12 cellular contexts compared by ENCODE assay signal in the genomic region with DNA sequence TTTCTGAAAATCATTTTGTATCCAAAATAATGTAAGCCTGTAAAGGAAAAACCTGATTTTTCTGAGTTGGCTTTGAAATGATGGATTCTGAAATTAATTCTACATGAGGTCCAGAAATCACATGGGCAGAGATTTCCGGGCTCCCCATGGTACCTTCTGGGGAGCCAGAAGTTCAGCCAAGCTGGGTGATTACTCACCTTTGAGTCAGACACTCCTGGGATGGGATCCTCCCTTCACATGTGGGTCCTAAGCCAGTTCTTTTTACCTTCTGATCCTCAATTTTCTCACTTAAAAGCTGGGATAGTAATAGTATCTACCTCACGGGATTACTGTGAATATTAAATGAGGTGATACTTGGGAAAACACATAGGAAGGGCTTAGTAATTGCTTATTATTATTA.
DNase-seq lines count a peak whose midpoint lies in the region; ATAC-seq and TF ChIP-seq lines count a peak whose summit lies in the region.
"Had no signal": no experiment of that assay in that cellular context is flagged by ENCODE, and none has a peak within 500 bp of the region (broad histone marks: within the 10 kb centered on the region; RNA-seq: fewer than 3 reads in every experiment).

No MANE protein-coding gene starts in this region.

- no peak for TF ChIP-seq EP300 in ovary (IDR thresholded peaks at IDR 0.05)

- ATAC-seq in heart left ventricle, result peak in 1 of 4 donors; percentile 22
- ATAC-seq in Right ventricle myocardium superior (ENCODE audit: poor library complexity), result no peak
- ATAC-seq in SK-N-SH treated with all-trans-retinoic acid at 6 μM for 48 hours, result peak; percentile 48; the same call in 2 of the 3 replicates
- ATAC-seq: activated T-cell treated with anti-CD3 and anti-CD28 coated beads, Interleukin-2, amount 50 U/mL, for 72 hours; natural killer cell treated with Interleukin-12 subunit alpha and Interleukin-12 subunit beta and Interleukin-15 and Interleukin-18, amount 100 ng/mL, for 72 hours had no signal

- intact Hi-C loops in heart left ventricle (cut with DNase I), result loop anchor here in 2 of 10 donors (5.0 to 10.0 kb wide), 2 partner anchors 50 to 53 kb away; no protein-coding TSS in a partner anchor
- intact Hi-C loops in Right ventricle myocardium superior (cut with DNase I), result no loop called here
- intact Hi-C loops in ovary (cut with DNase I), result no loop called here

- 84 to 86% (median 86%) methylated on average over 2 of the region's 2 CpGs for WGBS in heart left ventricle, 4 donors
- 87 to 91% (median 88%) methylated on average over 2 of the region's 2 CpGs for WGBS in ovary, 3 donors

- TF ChIP-seq POLR2A in heart left ventricle (IDR thresholded peaks at IDR 0.05) (no peak), ovary (IDR thresholded peaks at IDR 0.05) (no peak)

- H3K27ac ChIP-seq in heart left ventricle, result peak overlapping the region in 11 of 12 donors; percentile 71 to 90 (median 79)
- no peak overlapping the region for H3K27ac ChIP-seq in ovary

- H3K27me3 ChIP-seq in heart left ventricle, result no peaks in the 10 kb centered on the region
- H3K27me3 ChIP-seq in ovary, result no peaks in the 10 kb centered on the region
- H3K27me3 ChIP-seq: upper lobe of left lung had no signal

- CTCF ChIA-PET in GM10248 (lab: Yijun Ruan, JAX), result interaction anchor here (1.0 to 2.9 kb wide), 3 partner anchors 10 to 19 kb away, joined by 3 to 17 read pairs (median 4); no protein-coding TSS in a partner anchor

- DNase-seq in heart left ventricle (no peak), Right ventricle myocardium superior (no peak), fibroblast of pulmonary artery (ENCODE audit: low read depth) (peak; percentile 64), stromal cell of bone marrow (ENCODE audit: low read depth) (peak; percentile 64), ovary (no peak), GM10248 (ENCODE audit: extremely low spot score) (no peak), NCI-H1092 treated with DMSO at 0.1 percent for 48 hours (lab: John Stamatoyannopoulos, UW) (no peak)
- DNase-seq: activated T-cell treated with anti-CD3 and anti-CD28 coated beads, Interleukin-2, amount 50 U/mL, for 72 hours; NCI-H1694; upper lobe of left lung had no signal

- H3K4me3 ChIP-seq in heart left ventricle, result no peak overlapping the region
- H3K4me3 ChIP-seq in fibroblast of pulmonary artery (replicated peaks; ENCODE audit: low read depth, low read length), result no peak overlapping the region
- H3K4me3 ChIP-seq in ovary, result no peak overlapping the region
- H3K4me3 ChIP-seq: upper lobe of left lung had no signal

- TF ChIP-seq CTCF in heart left ventricle (IDR thresholded peaks at IDR 0.05) (no peak), fibroblast of pulmonary artery (IDR thresholded peaks at IDR 0.05; ENCODE audit: low read length, missing control alignments) (no peak), ovary (IDR thresholded peaks at IDR 0.05) (no peak), GM10248 (IDR thresholded peaks at IDR 0.05; ENCODE audit: control extremely low read depth, extremely low read depth, low read depth, missing control alignments) (no peak)

- no peaks in the 10 kb centered on the region for H3K36me3 ChIP-seq in heart left ventricle
- H3K36me3 ChIP-seq in ovary, result no peaks in the 10 kb centered on the region

- POLR2A ChIA-PET in GM10248 (lab: Yijun Ruan, JAX), result no interaction called here

- H3K9me3 ChIP-seq in heart left ventricle (no peaks in the 10 kb centered on the region), ovary (no peaks in the 10 kb centered on the region)
- H3K9me3 ChIP-seq: upper lobe of left lung had no signal

- H3K4me1 ChIP-seq in heart left ventricle, result peaks cover 4 to 66% (median 54%) of the 10 kb centered on the region in 12 donors
- H3K4me1 ChIP-seq in ovary (ENCODE audit: insufficient read depth), result peaks cover 3% of the 10 kb centered on the region

TF ChIP-seq in SK-N-SH treated with all-trans-retinoic acid at 6 μM for 48 hours, 23 proteins besides CTCF, POLR2A, EP300 and RAD21:
- TF ChIP-seq CSDC2 (CRISPR knock-in tag; IDR thresholded peaks at IDR 0.05) (no peak), ZFP3 (CRISPR knock-in tag; IDR thresholded peaks at IDR 0.05) (no peak), TCF4 (CRISPR knock-in tag; IDR thresholded peaks at IDR 0.05; ENCODE audit: borderline replicate concordance) (no peak), ARNTL (CRISPR knock-in tag; IDR thresholded peaks at IDR 0.05; ENCODE audit: borderline replicate concordance, low read depth) (no peak), ZFP30 (CRISPR knock-in tag; IDR thresholded peaks at IDR 0.05) (no peak), BACH2 (CRISPR knock-in tag; IDR thresholded peaks at IDR 0.05; ENCODE audit: borderline replicate concordance) (no peak), ZNF565 (CRISPR knock-in tag; conservative IDR thresholded peaks at IDR 0.05; ENCODE audit: low read depth) (no peak), ZC3H10 (CRISPR knock-in tag; IDR thresholded peaks at IDR 0.05) (no peak), GLIS3 (CRISPR knock-in tag; IDR thresholded peaks at IDR 0.05) (no peak), RARB (CRISPR knock-in tag; IDR thresholded peaks at IDR 0.05) (no peak), ISL1 (CRISPR knock-in tag; IDR thresholded peaks at IDR 0.05) (no peak), PPARA (CRISPR knock-in tag; IDR thresholded peaks at IDR 0.05; ENCODE audit: borderline replicate concordance) (no peak), TOX (CRISPR knock-in tag; IDR thresholded peaks at IDR 0.05; ENCODE audit: borderline replicate concordance) (no peak)
- TF ChIP-seq, protein P1, sequence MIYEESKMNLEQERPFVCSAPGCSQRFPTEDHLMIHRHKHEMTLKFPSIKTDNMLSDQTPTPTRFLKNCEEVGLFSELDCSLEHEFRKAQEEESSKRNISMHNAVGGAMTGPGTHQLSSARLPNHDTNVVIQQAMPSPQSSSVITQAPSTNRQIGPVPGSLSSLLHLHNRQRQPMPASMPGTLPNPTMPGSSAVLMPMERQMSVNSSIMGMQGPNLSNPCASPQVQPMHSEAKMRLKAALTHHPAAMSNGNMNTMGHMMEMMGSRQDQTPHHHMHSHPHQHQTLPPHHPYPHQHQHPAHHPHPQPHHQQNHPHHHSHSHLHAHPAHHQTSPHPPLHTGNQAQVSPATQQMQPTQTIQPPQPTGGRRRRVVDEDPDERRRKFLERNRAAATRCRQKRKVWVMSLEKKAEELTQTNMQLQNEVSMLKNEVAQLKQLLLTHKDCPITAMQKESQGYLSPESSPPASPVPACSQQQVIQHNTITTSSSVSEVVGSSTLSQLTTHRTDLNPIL (CRISPR knock-in tag; IDR thresholded peaks at IDR 0.05; ENCODE audit: low read depth), result no peak
- TF ChIP-seq, protein P2, sequence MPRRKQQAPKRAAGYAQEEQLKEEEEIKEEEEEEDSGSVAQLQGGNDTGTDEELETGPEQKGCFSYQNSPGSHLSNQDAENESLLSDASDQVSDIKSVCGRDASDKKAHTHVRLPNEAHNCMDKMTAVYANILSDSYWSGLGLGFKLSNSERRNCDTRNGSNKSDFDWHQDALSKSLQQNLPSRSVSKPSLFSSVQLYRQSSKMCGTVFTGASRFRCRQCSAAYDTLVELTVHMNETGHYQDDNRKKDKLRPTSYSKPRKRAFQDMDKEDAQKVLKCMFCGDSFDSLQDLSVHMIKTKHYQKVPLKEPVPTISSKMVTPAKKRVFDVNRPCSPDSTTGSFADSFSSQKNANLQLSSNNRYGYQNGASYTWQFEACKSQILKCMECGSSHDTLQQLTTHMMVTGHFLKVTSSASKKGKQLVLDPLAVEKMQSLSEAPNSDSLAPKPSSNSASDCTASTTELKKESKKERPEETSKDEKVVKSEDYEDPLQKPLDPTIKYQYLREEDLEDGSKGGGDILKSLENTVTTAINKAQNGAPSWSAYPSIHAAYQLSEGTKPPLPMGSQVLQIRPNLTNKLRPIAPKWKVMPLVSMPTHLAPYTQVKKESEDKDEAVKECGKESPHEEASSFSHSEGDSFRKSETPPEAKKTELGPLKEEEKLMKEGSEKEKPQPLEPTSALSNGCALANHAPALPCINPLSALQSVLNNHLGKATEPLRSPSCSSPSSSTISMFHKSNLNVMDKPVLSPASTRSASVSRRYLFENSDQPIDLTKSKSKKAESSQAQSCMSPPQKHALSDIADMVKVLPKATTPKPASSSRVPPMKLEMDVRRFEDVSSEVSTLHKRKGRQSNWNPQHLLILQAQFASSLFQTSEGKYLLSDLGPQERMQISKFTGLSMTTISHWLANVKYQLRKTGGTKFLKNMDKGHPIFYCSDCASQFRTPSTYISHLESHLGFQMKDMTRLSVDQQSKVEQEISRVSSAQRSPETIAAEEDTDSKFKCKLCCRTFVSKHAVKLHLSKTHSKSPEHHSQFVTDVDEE (CRISPR knock-in tag; IDR thresholded peaks at IDR 0.05), result no peak

Comparison
In these comparisons a context has a peak if more than half of its experiments do, and no peak if none do; other contexts are left out.
1. DNase-seq: peak in fibroblast of pulmonary artery (single experiment) and stromal cell of bone marrow (single experiment); none in heart left ventricle (0 of 5), Right ventricle myocardium superior (single experiment), ovary (0 of 5), GM10248 (single experiment) and NCI-H1092 treated with DMSO at 0.1 percent for 48 hours (single experiment).
2. H3K27ac ChIP-seq: peak in heart left ventricle (11 of 12); none in ovary (0 of 2).